Comparison of ENCODE assay signal across 8 cellular contexts in the genomic region with DNA sequence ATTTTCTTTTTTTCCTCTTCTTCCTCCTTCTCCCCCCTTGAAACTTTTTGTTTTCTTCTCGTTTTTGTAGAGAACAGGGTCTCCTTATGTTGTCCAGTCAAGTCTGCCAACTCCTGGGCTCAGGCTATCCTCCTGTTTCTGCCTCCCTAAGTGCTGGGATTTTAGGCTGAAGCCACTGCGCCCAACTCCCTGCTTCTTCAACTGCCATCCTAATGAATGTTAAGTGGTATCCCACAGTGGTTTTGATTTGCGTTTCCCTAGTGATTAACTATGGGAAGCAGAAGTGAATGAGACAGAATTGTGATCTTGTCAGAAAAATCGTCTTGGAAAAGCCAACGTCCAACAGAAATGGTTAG. TPM values are rescaled to one million over a fixed set of nuclear protein-coding genes. Genes with fewer than 3 reads are reported as not detected.
DNase-seq lines count a peak whose midpoint lies in the region; ATAC-seq and TF ChIP-seq lines count a peak whose summit lies in the region.

No MANE protein-coding gene starts in this region.

- peaks cover 30% of the 10 kb centered on the region for H3K79me2 ChIP-seq in mesendoderm (ENCODE audit: control insufficient read depth, insufficient read depth, low read length)

- H3K27ac ChIP-seq in right atrium auricular region (peak overlapping the region; percentile 91 to 93), mesendoderm (ENCODE audit: low read depth, low read length) (peak overlapping the region; percentile 61), vagina (peak overlapping the region; percentile 96), foreskin keratinocyte (no peak overlapping the region)

- no peak for DNase-seq in right atrium auricular region (ENCODE audit: low spot score)
- no peak for DNase-seq in Right ventricle myocardium superior
- DNase-seq in astrocyte of the spinal cord (ENCODE audit: low read depth, low spot score): no peak
- no peak for DNase-seq in mesendoderm
- no peak for DNase-seq in vagina (ENCODE audit: extremely low spot score in 2 of 2)
- DNase-seq in cortex of kidney (lab: John Stamatoyannopoulos, UW): no peak
- DNase-seq in foreskin keratinocyte: no peak

- no peaks in the 10 kb centered on the region for H3K79me1 ChIP-seq in mesendoderm (ENCODE audit: low read length)

- H3K56ac ChIP-seq in mesendoderm (ENCODE audit: low read length): peak overlapping the region; percentile 36

- H4K8ac ChIP-seq in mesendoderm (ENCODE audit: low read depth, low read length): no peak overlapping the region

- peak overlapping the region; percentile 99 for H3K4me2 ChIP-seq in mesendoderm (ENCODE audit: low read length)

- H3K4me1 ChIP-seq in right atrium auricular region (peaks cover 0 to 39% of the 10 kb centered on the region in 2 donors), mesendoderm (ENCODE audit: control insufficient read depth, low read depth, low read length) (peaks cover 6% of the 10 kb centered on the region), vagina (peaks cover 51% of the 10 kb centered on the region), foreskin keratinocyte (peaks cover 10% of the 10 kb centered on the region)

- no peak overlapping the region for H2AK5ac ChIP-seq in mesendoderm (ENCODE audit: low read length)

- in situ Hi-C loops in astrocyte of the spinal cord (cut with HindIII; ENCODE audit: low sequenced_read_pairs): no loop called here

- no peak overlapping the region for H3K4ac ChIP-seq in mesendoderm (ENCODE audit: low read depth, low read length)

- H2BK120ac ChIP-seq in mesendoderm (ENCODE audit: low read depth, low read length): no peak overlapping the region

- no peak for TF ChIP-seq CTCF in right atrium auricular region (IDR thresholded peaks at IDR 0.05)
- TF ChIP-seq CTCF in astrocyte of the spinal cord (IDR thresholded peaks at IDR 0.05; ENCODE audit: low read depth, low read length): no peak
- no peak for TF ChIP-seq CTCF in vagina (IDR thresholded peaks at IDR 0.05)
- TF ChIP-seq CTCF in foreskin keratinocyte (conservative IDR thresholded peaks at IDR 0.05): no peak

- no peak overlapping the region for H3K23ac ChIP-seq in mesendoderm (ENCODE audit: low read length)

- TF ChIP-seq POLR2A in vagina (IDR thresholded peaks at IDR 0.05): no peak

- intact Hi-C loops in Right ventricle myocardium superior (cut with DNase I) (loop anchor here (10.0 kb wide), 1 partner anchor 78 kb away; no protein-coding TSS in a partner anchor), vagina (cut with DNase I) (loop anchor here (10.0 kb wide), 1 partner anchor 78 kb away; no protein-coding TSS in a partner anchor)

- ATAC-seq in Right ventricle myocardium superior (ENCODE audit: poor library complexity): no peak
- ATAC-seq in GM21367 (IDR thresholded peaks at IDR 0.05; ENCODE audit: unreplicated experiment): no peak
- ATAC-seq in foreskin keratinocyte: no peak

- no peaks in the 10 kb centered on the region for H3K36me3 ChIP-seq in right atrium auricular region
- no peaks in the 10 kb centered on the region for H3K36me3 ChIP-seq in mesendoderm (ENCODE audit: control insufficient read depth, insufficient read depth, low read length)
- no peaks in the 10 kb centered on the region for H3K36me3 ChIP-seq in vagina

- no peak overlapping the region for H2BK15ac ChIP-seq in mesendoderm (replicated peaks; ENCODE audit: low read depth)

- H3K18ac ChIP-seq in mesendoderm (ENCODE audit: low read length): no peak overlapping the region

- H2BK5ac ChIP-seq in mesendoderm (ENCODE audit: low read length): no peak overlapping the region

- H3K9ac ChIP-seq in mesendoderm (ENCODE audit: low read length): peak overlapping the region; percentile 89

- peak overlapping the region; percentile 87 to 96 for H3K4me3 ChIP-seq in right atrium auricular region
- H3K4me3 ChIP-seq in astrocyte of the spinal cord (ENCODE audit: low read depth, low read length): peak overlapping the region; percentile 77
- H3K4me3 ChIP-seq in mesendoderm (ENCODE audit: low read length): no peak overlapping the region
- peak overlapping the region; percentile 74 to 95 for H3K4me3 ChIP-seq in vagina

- H4K5ac ChIP-seq in mesendoderm (ENCODE audit: low read length): no peak overlapping the region

- H3K9me3 ChIP-seq in right atrium auricular region (no peaks in the 10 kb centered on the region), vagina (no peaks in the 10 kb centered on the region)

- no CpG with 5 or more reads among the region's 5 CpGs for WGBS in mesendoderm (ENCODE audit: extremely low coverage, insufficient coverage, low lambda C conversion rate)

- H3K27me3 ChIP-seq in right atrium auricular region (no peaks in the 10 kb centered on the region), mesendoderm (ENCODE audit: insufficient read depth, low read length, poor library complexity) (no peaks in the 10 kb centered on the region), vagina (no peaks in the 10 kb centered on the region), foreskin keratinocyte (no peaks in the 10 kb centered on the region)

RNA-seq across cellular contexts. Expression of gene ADD1, which starts 1.0 kb away (rescaled TPM):
- total RNA-seq in right atrium auricular region (100 to 1,000 TPM; 171 to 196 TPM), Right ventricle myocardium superior (217 TPM), vagina (228 TPM), foreskin keratinocyte (173 and 176 TPM in 2 replicates)
- polyA plus RNA-seq in mesendoderm (2013, experiment 1 of 2): 202 TPM
- polyA plus RNA-seq in mesendoderm (2013, experiment 2 of 2): 195 TPM
- 129 and 130 TPM in 2 replicates for polyA plus RNA-seq in foreskin keratinocyte

RNA-seq across cellular contexts. Expression of gene SH3BP2, which starts 49.8 kb away (rescaled TPM):
- total RNA-seq in right atrium auricular region (10 to 100 TPM; 20.1 to 25.2 TPM), Right ventricle myocardium superior (24.9 TPM), vagina (102 TPM), foreskin keratinocyte (12.5 and 15.7 TPM in 2 replicates)
- 19.3 TPM for polyA plus RNA-seq in mesendoderm (2013, experiment 1 of 2)
- 19.0 TPM for polyA plus RNA-seq in mesendoderm (2013, experiment 2 of 2)
- 8.3 and 10.8 TPM in 2 replicates for polyA plus RNA-seq in foreskin keratinocyte
